Comparison of ENCODE assay signal across 17 cellular contexts in genomic region chr12:77767756-77768343, GRCh38.
A peak's percentile ranks its signal among the peaks of the same experiment; 100 is the strongest.
DNase-seq lines count a peak whose midpoint lies in the region; ATAC-seq and TF ChIP-seq lines count a peak whose summit lies in the region.
"Had no signal": no experiment of that assay in that cellular context is flagged by ENCODE, and none has a peak within 500 bp of the region (broad histone marks: within the 10 kb centered on the region; RNA-seq: fewer than 3 reads in every experiment).

No MANE protein-coding gene starts in this region.

- H3K9me2 ChIP-seq in OCI-LY7 (ENCODE audit: insufficient read depth, low read length), result no peaks in the 10 kb centered on the region

- H3K4me1 ChIP-seq in OCI-LY7 (ENCODE audit: insufficient read depth, low read length, poor library complexity, severe bottlenecking), result peaks cover 15% of the 10 kb centered on the region
- H3K4me1 ChIP-seq: BLaER1, Caco-2, HAP-1 had no signal

- TF ChIP-seq CTCF in OCI-LY7 (conservative IDR thresholded peaks at IDR 0.05; ENCODE audit: low read length), result no peak

- H4K20me1 ChIP-seq in OCI-LY7 (ENCODE audit: insufficient read depth, low read length), result no peaks in the 10 kb centered on the region
- H4K20me1 ChIP-seq: BLaER1 had no signal

- intact Hi-C loops in OCI-LY7 (cut with micrococcal nuclease; ENCODE audit: unreplicated experiment), result no loop called here

- no peaks in the 10 kb centered on the region for H3K27me3 ChIP-seq in MG63
- H3K27me3 ChIP-seq: BLaER1 had no signal

- CTCF ChIA-PET in OCI-LY7 (lab: Charles Lee; ENCODE audit: unreplicated experiment), result no interaction called here

- no TSS peak for BruUV-seq in OCI-LY7 (replicated peaks; lab: Mats Ljungman, UMichigan)

- H3K36me3 ChIP-seq in OCI-LY7 (ENCODE audit: insufficient read depth, low read length), result peaks cover 5% of the 10 kb centered on the region; the same call in 1 of the 2 replicates
- H3K36me3 ChIP-seq in MG63, result no peaks in the 10 kb centered on the region
- H3K36me3 ChIP-seq: BLaER1, HAP-1 had no signal

- no peak overlapping the region for H3K27ac ChIP-seq in OCI-LY7 (ENCODE audit: low read depth, low read length, poor library complexity, severe bottlenecking)
- H3K27ac ChIP-seq: 22Rv1, BLaER1, C4-2B had no signal

- no peaks in the 10 kb centered on the region for H3K79me2 ChIP-seq in OCI-LY7 (ENCODE audit: insufficient read depth, low read depth, low read length)

- H2AFZ ChIP-seq in OCI-LY7 (ENCODE audit: low read length), result no peak overlapping the region

- POLR2A ChIA-PET in OCI-LY7 (lab: Charles Lee), result no interaction called here

- H3K4me2 ChIP-seq in OCI-LY7 (ENCODE audit: low read length), result no peak overlapping the region
- H3K4me2 ChIP-seq: BLaER1 had no signal

- no peak for ATAC-seq in HG03175 (IDR thresholded peaks at IDR 0.05; ENCODE audit: unreplicated experiment)
- ATAC-seq: CD8-positive, alpha-beta T cell had no signal

- H3K4me3 ChIP-seq in OCI-LY7 (ENCODE audit: low read depth, low read length, poor library complexity, severe bottlenecking) (no peak overlapping the region), MG63 (no peak overlapping the region)
- H3K4me3 ChIP-seq: BLaER1, HAP-1 had no signal

- peaks cover 42% of the 10 kb centered on the region for H3K9me3 ChIP-seq in OCI-LY7 (ENCODE audit: low read length)
- H3K9me3 ChIP-seq in MG63, result no peaks in the 10 kb centered on the region
- H3K9me3 ChIP-seq: HAP-1 had no signal

- DNase-seq in DMS53 (lab: John Stamatoyannopoulos, UW), result peak; percentile 47
- DNase-seq in DMS53 treated with DMSO at 0.1 percent for 48 hours (lab: John Stamatoyannopoulos, UW; ENCODE audit: unreplicated experiment), result no peak
- DNase-seq in NAMALWA (ENCODE audit: low spot score), result peak; percentile 1
- DNase-seq in OCI-LY7 (ENCODE audit: low spot score), result peak; percentile 55
- DNase-seq in MG63, result no peak
- no peak for DNase-seq in NCI-H2196 treated with DMSO at 0.1 percent for 48 hours (lab: John Stamatoyannopoulos, UW; ENCODE audit: unreplicated experiment)
- DNase-seq: Caco-2; CD4-positive, CD25-positive, alpha-beta regulatory T cell; DMS 273 treated with DMSO at 0.1 percent for 48 hours; DND-41; GOT3 had no signal

Comparison
In these comparisons a context has a peak if more than half of its experiments do, and no peak if none do; other contexts are left out.
1. DNase-seq: peak in DMS53 (single experiment), NAMALWA (single experiment) and OCI-LY7 (single experiment); none in DMS53 treated with DMSO at 0.1 percent for 48 hours (single experiment), MG63 (single experiment) and NCI-H2196 treated with DMSO at 0.1 percent for 48 hours (single experiment).